Comparison of ENCODE assay signal across 17 cellular contexts in genomic region chr16:9597967-9598730, GRCh38.
"Had no signal": no experiment of that assay in that cellular context is flagged by ENCODE, and none has a peak within 500 bp of the region (broad histone marks: within the 10 kb centered on the region; RNA-seq: fewer than 3 reads in every experiment).

No MANE protein-coding gene starts in this region.

- DNase-seq: activated CD4-positive, alpha-beta T cell treated with anti-CD3 and anti-CD28 coated beads for 4 hours; activated CD8-positive, alpha-beta memory T cell treated with anti-CD3 and anti-CD28 coated beads, Interleukin-2, amount 50 U/mL, for 48 hours; activated CD8-positive, alpha-beta T cell treated with anti-CD3 and anti-CD28 coated beads for 36 hours; activated gamma-delta T cell; activated T-cell treated with anti-CD3 and anti-CD28 coated beads, Interleukin-2, amount 50 U/mL, for 72 hours; brain microvascular endothelial cell; cerebellar nuclear complex; effector memory CD8-positive, alpha-beta T cell; kidney; left ventricle myocardium inferior; mesenchymal stem cell; sigmoid colon; spleen; T-helper 17 cell; testis; upper lobe of left lung; WERI-Rb-1 had no signal

- FAIRE-seq: kidney had no signal
